In the genomic region with DNA sequence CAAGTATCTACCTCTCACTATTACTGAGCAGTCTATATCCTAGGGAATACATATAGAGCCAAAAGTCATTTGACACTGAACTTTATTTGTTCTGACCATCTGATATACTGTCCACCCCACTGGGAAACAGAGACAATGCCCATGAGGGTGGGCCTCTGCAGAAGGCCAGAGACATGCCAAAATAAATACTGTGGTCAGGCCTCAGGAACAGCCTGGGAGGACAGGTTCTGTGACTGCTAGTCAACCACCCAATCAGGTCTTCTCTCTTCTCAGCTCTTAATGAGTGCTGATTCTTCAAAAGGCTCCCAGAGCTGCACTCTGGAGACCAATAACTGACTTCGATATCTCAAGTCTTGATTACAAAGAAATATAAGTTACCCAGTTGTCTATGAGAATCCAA, we compare ENCODE assay signal across 8 cellular contexts.
DNase-seq lines count a peak whose midpoint lies in the region; ATAC-seq and TF ChIP-seq lines count a peak whose summit lies in the region.

No MANE protein-coding gene starts in this region.

- no peak overlapping the region for H3K4me3 ChIP-seq in KMS-11 (IDR thresholded peaks at IDR 0.05; ENCODE audit: insufficient read depth, low read depth, low read length)
- H3K4me3 ChIP-seq in astrocyte of the cerebellum (ENCODE audit: low read depth, low read length) = no peak overlapping the region

- no peaks in the 10 kb centered on the region for H3K79me2 ChIP-seq in KMS-11 (ENCODE audit: insufficient read depth, low read depth)

- H3K36me3 ChIP-seq in KMS-11 (ENCODE audit: insufficient read depth) = no peaks in the 10 kb centered on the region

- H2AFZ ChIP-seq in KMS-11 (ENCODE audit: low read depth) = peak overlapping the region; percentile 38; the same call in 1 of the 2 replicates

- no peak for TF ChIP-seq CTCF in KMS-11 (conservative IDR thresholded peaks at IDR 0.05; ENCODE audit: low read depth, low read length)
- no peak for TF ChIP-seq CTCF in astrocyte of the cerebellum (IDR thresholded peaks at IDR 0.05; ENCODE audit: low read depth, low read length, missing control alignments)

- no peak overlapping the region for H3K9ac ChIP-seq in KMS-11

- no peaks in the 10 kb centered on the region for H3K27me3 ChIP-seq in KMS-11 (ENCODE audit: insufficient read depth, low read depth)

- no peak overlapping the region for H3K4me2 ChIP-seq in KMS-11

- H3K27ac ChIP-seq in KMS-11 (no peak overlapping the region), substantia nigra (ENCODE audit: low read depth, low read length, poor library complexity, severe bottlenecking) (peak overlapping the region; percentile 66)

- H4K20me1 ChIP-seq in KMS-11 (ENCODE audit: insufficient read depth) = no peaks in the 10 kb centered on the region

- in situ Hi-C loops in astrocyte of the cerebellum (cut with HindIII; ENCODE audit: low sequenced_read_pairs) = no loop called here

- peak; percentile 58 for DNase-seq in astrocyte of the cerebellum (ENCODE audit: low read depth)
- DNase-seq in kidney glomerular epithelial cell (lab: John Stamatoyannopoulos, UW) = peak; percentile 34
- DNase-seq in substantia nigra (lab: John Stamatoyannopoulos, UW) = no peak
- DNase-seq in hippocampal formation (lab: John Stamatoyannopoulos, UW) = no peak
- DNase-seq in SKM-1 (lab: John Stamatoyannopoulos, UW; ENCODE audit: unreplicated experiment) = no peak
- DNase-seq in CD1c-positive myeloid dendritic cell (ENCODE audit: extremely low spot score) = no peak

- ATAC-seq in HG03095 (IDR thresholded peaks at IDR 0.05; ENCODE audit: unreplicated experiment) = no peak

- peaks cover 13% of the 10 kb centered on the region for H3K4me1 ChIP-seq in KMS-11 (ENCODE audit: low read depth, poor library complexity, severe bottlenecking)

Comparison
In these comparisons a context has a peak if more than half of its experiments do, and no peak if none do; other contexts are left out.
1. DNase-seq: peak in astrocyte of the cerebellum (single experiment) and kidney glomerular epithelial cell (single experiment); none in substantia nigra (0 of 49), hippocampal formation (0 of 2), SKM-1 (single experiment) and CD1c-positive myeloid dendritic cell (single experiment).